ENCODE assay signal across 23 cellular contexts in the genomic region with DNA sequence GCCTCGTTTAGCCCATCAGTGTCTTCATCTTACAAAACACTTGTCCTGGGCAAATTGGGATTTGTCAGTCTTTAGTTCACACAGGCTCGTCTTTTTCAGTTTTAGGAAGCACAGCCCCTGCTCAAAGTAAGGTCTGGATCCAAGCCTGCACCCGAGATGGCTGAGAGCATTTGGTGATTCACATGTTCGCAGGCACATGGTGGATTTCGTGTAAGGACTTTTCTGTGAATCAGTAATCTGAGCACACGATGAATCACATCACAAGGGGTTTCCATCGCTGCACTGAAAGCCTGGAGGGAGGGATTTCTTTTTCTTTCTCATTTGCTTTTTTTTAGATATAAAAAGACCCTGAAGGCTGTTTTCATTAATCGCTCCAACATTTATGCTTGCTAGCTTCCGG.
"Had no signal": no experiment of that assay in that cellular context is flagged by ENCODE, and none has a peak within 500 bp of the region (broad histone marks: within the 10 kb centered on the region; RNA-seq: fewer than 3 reads in every experiment).

No MANE protein-coding gene starts in this region.

- H3K4me1 Mint-ChIP-seq: natural killer cell; stimulated activated memory B cell treated with anti-CD40 and anti-IgM and Interleukin-4, amounts not matched to agents 10 μg/mL and 1 μg/mL and 100 μg/mL, for 72 hours had no signal

- H3K9me3 Mint-ChIP-seq: stimulated activated memory B cell treated with anti-CD40 and anti-IgM and Interleukin-4, amounts not matched to agents 10 μg/mL and 1 μg/mL and 100 μg/mL, for 72 hours had no signal

- H3K36me3 ChIP-seq: heart right ventricle, left lung, ovary, sigmoid colon, thoracic aorta, tibial nerve, upper lobe of left lung, uterus had no signal

- H3K27me3 ChIP-seq: foreskin keratinocyte, heart right ventricle, left lung, ovary, sigmoid colon, tibial nerve, upper lobe of left lung, uterus had no signal

- H3K27ac Mint-ChIP-seq: endodermal cell; natural killer cell; stimulated activated memory B cell treated with anti-CD40 and anti-IgM and Interleukin-4, amounts not matched to agents 10 μg/mL and 1 μg/mL and 100 μg/mL, for 72 hours had no signal

- H3K36me3 Mint-ChIP-seq: natural killer cell; stimulated activated memory B cell treated with anti-CD40 and anti-IgM and Interleukin-4, amounts not matched to agents 10 μg/mL and 1 μg/mL and 100 μg/mL, for 72 hours had no signal

- H3K4me1 ChIP-seq: foreskin keratinocyte, left lung, psoas muscle, upper lobe of left lung, uterus had no signal

- H3K27ac ChIP-seq: dorsolateral prefrontal cortex, epithelial cell of prostate, foreskin keratinocyte, heart right ventricle, left lung, ovary, psoas muscle, sigmoid colon, thoracic aorta, tibial nerve, upper lobe of left lung, uterus had no signal

- H3K27me3 Mint-ChIP-seq: stimulated activated memory B cell treated with anti-CD40 and anti-IgM and Interleukin-4, amounts not matched to agents 10 μg/mL and 1 μg/mL and 100 μg/mL, for 72 hours had no signal

- H3K4me3 ChIP-seq: dorsolateral prefrontal cortex, heart right ventricle, left lung, ovary, psoas muscle, sigmoid colon, thoracic aorta, tibial nerve, upper lobe of left lung, uterus had no signal

- H3K4me3 Mint-ChIP-seq: endodermal cell; natural killer cell; stimulated activated memory B cell treated with anti-CD40 and anti-IgM and Interleukin-4, amounts not matched to agents 10 μg/mL and 1 μg/mL and 100 μg/mL, for 72 hours had no signal

- H3K9me3 ChIP-seq: ovary, psoas muscle, sigmoid colon, thoracic aorta, tibial nerve, uterus had no signal

- DNase-seq: effector CD8-positive, alpha-beta T cell; endodermal cell; foreskin keratinocyte; glutamatergic neuron; heart right ventricle; hippocampal formation; left cardiac atrium; natural killer cell; occipital lobe; ovary; sigmoid colon; stimulated activated CD4-positive, alpha-beta T cell treated with anti-CD3 and anti-CD28 coated beads, Interleukin-2, amount 100 ng/mL, for 24 hours; stimulated activated CD4-positive, alpha-beta T cell treated with anti-CD3 and anti-CD28 coated beads, Interleukin-4, amount 100 ng/mL, for 4 hours; stimulated activated naive CD8-positive, alpha-beta T cell treated with anti-CD3 and anti-CD28 coated beads, Interleukin-15, Interleukin-2, amounts not matched to agents 100 U/mL and 50 U/mL, for 24 hours; uterus had no signal
